1 cellular context compared by ENCODE assay signal in the genomic region with DNA sequence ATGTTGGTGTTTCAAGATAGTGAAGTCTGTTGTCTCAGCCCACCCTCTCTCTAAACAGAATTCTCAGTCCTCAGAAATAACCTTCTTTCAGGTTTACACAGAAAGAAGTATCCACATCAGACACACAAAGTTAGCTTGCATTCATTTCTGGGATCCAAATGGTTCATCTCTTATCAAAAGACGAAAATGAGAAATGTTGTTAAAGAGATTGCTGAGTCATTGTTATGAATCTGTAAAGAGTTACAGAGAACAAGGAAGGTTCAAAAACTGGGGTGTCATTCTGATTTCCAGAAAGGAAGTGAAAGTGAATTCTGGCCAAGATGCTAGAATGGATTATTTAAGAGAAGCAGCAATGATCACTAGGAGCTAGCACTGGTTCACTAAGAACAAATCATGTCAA.
TF ChIP-seq lines count a peak whose summit lies in the region.

No MANE protein-coding gene starts in this region.

TF ChIP-seq in GM23338, 12 proteins besides CTCF, POLR2A, EP300 and RAD21 (continued from another document):
- TF ChIP-seq, protein P1, sequence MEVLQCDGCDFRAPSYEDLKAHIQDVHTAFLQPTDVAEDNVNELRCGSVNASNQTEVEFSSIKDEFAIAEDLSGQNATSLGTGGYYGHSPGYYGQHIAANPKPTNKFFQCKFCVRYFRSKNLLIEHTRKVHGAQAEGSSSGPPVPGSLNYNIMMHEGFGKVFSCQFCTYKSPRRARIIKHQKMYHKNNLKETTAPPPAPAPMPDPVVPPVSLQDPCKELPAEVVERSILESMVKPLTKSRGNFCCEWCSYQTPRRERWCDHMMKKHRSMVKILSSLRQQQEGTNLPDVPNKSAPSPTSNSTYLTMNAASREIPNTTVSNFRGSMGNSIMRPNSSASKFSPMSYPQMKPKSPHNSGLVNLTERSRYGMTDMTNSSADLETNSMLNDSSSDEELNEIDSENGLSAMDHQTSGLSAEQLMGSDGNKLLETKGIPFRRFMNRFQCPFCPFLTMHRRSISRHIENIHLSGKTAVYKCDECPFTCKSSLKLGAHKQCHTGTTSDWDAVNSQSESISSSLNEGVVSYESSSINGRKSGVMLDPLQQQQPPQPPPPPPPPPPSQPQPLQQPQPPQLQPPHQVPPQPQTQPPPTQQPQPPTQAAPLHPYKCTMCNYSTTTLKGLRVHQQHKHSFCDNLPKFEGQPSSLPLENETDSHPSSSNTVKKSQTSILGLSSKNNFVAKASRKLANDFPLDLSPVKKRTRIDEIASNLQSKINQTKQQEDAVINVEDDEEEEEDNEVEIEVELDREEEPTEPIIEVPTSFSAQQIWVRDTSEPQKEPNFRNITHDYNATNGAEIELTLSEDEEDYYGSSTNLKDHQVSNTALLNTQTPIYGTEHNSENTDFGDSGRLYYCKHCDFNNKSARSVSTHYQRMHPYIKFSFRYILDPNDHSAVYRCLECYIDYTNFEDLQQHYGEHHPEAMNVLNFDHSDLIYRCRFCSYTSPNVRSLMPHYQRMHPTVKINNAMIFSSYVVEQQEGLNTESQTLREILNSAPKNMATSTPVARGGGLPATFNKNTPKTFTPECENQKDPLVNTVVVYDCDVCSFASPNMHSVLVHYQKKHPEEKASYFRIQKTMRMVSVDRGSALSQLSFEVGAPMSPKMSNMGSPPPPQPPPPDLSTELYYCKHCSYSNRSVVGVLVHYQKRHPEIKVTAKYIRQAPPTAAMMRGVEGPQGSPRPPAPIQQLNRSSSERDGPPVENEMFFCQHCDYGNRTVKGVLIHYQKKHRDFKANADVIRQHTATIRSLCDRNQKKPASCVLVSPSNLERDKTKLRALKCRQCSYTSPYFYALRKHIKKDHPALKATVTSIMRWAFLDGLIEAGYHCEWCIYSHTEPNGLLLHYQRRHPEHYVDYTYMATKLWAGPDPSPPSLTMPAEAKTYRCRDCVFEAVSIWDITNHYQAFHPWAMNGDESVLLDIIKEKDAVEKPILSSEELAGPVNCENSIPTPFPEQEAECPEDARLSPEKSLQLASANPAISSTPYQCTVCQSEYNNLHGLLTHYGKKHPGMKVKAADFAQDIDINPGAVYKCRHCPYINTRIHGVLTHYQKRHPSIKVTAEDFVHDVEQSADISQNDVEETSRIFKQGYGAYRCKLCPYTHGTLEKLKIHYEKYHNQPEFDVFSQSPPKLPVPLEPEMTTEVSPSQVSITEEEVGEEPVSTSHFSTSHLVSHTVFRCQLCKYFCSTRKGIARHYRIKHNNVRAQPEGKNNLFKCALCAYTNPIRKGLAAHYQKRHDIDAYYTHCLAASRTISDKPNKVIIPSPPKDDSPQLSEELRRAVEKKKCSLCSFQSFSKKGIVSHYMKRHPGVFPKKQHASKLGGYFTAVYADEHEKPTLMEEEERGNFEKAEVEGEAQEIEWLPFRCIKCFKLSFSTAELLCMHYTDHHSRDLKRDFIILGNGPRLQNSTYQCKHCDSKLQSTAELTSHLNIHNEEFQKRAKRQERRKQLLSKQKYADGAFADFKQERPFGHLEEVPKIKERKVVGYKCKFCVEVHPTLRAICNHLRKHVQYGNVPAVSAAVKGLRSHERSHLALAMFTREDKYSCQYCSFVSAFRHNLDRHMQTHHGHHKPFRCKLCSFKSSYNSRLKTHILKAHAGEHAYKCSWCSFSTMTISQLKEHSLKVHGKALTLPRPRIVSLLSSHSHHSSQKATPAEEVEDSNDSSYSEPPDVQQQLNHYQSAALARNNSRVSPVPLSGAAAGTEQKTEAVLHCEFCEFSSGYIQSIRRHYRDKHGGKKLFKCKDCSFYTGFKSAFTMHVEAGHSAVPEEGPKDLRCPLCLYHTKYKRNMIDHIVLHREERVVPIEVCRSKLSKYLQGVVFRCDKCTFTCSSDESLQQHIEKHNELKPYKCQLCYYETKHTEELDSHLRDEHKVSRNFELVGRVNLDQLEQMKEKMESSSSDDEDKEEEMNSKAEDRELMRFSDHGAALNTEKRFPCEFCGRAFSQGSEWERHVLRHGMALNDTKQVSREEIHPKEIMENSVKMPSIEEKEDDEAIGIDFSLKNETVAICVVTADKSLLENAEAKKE (CRISPR knock-in tag; IDR thresholded peaks at IDR 0.05), result no peak
- TF ChIP-seq, protein P2, sequence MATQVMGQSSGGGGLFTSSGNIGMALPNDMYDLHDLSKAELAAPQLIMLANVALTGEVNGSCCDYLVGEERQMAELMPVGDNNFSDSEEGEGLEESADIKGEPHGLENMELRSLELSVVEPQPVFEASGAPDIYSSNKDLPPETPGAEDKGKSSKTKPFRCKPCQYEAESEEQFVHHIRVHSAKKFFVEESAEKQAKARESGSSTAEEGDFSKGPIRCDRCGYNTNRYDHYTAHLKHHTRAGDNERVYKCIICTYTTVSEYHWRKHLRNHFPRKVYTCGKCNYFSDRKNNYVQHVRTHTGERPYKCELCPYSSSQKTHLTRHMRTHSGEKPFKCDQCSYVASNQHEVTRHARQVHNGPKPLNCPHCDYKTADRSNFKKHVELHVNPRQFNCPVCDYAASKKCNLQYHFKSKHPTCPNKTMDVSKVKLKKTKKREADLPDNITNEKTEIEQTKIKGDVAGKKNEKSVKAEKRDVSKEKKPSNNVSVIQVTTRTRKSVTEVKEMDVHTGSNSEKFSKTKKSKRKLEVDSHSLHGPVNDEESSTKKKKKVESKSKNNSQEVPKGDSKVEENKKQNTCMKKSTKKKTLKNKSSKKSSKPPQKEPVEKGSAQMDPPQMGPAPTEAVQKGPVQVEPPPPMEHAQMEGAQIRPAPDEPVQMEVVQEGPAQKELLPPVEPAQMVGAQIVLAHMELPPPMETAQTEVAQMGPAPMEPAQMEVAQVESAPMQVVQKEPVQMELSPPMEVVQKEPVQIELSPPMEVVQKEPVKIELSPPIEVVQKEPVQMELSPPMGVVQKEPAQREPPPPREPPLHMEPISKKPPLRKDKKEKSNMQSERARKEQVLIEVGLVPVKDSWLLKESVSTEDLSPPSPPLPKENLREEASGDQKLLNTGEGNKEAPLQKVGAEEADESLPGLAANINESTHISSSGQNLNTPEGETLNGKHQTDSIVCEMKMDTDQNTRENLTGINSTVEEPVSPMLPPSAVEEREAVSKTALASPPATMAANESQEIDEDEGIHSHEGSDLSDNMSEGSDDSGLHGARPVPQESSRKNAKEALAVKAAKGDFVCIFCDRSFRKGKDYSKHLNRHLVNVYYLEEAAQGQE (IDR thresholded peaks at IDR 0.05; ENCODE audit: unreplicated experiment), result no peak
- TF ChIP-seq EZH2phosphoT487 (IDR thresholded peaks at IDR 0.05; ENCODE audit: unreplicated experiment) (no peak), EZH2 (IDR thresholded peaks at IDR 0.05; ENCODE audit: low read depth, unreplicated experiment) (no peak), POLR2AphosphoS5 (IDR thresholded peaks at IDR 0.05; ENCODE audit: low read depth) (no peak), NANOG (IDR thresholded peaks at IDR 0.05; ENCODE audit: borderline replicate concordance) (no peak)
- TF ChIP-seq, protein P3, sequence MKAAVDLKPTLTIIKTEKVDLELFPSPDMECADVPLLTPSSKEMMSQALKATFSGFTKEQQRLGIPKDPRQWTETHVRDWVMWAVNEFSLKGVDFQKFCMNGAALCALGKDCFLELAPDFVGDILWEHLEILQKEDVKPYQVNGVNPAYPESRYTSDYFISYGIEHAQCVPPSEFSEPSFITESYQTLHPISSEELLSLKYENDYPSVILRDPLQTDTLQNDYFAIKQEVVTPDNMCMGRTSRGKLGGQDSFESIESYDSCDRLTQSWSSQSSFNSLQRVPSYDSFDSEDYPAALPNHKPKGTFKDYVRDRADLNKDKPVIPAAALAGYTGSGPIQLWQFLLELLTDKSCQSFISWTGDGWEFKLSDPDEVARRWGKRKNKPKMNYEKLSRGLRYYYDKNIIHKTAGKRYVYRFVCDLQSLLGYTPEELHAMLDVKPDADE (IDR thresholded peaks at IDR 0.05), result no peak
